ENCODE assay signal across 28 cellular contexts in genomic region chr1:92937731-92938130, GRCh38.
"Had no signal": no experiment of that assay in that cellular context is flagged by ENCODE, and none has a peak within 500 bp of the region (broad histone marks: within the 10 kb centered on the region; RNA-seq: fewer than 3 reads in every experiment).

No MANE protein-coding gene starts in this region.

- DNase-seq: colonic mucosa; cortex of kidney; dermis blood vessel endothelial cell; dorsolateral prefrontal cortex; effector CD4-positive, alpha-beta T cell; effector CD8-positive, alpha-beta T cell; effector memory CD4-positive, alpha-beta T cell; effector memory CD8-positive, alpha-beta T cell; endodermal cell; erythroblast; esophagus squamous epithelium; foreskin fibroblast; foreskin keratinocyte; foreskin melanocyte; gastrocnemius medialis; glutamatergic neuron; head of caudate nucleus; heart left ventricle; heart right ventricle had no signal

- H3K27ac ChIP-seq: colonic mucosa, coronary artery, epithelial cell of prostate, esophagus muscularis mucosa, esophagus squamous epithelium, foreskin keratinocyte, gastrocnemius medialis, gastroesophageal sphincter, heart left ventricle, heart right ventricle had no signal

- FAIRE-seq: colon, endometrium, endothelial cell of umbilical vein, frontal cortex had no signal

- H3K27me3 ChIP-seq: colonic mucosa, dorsolateral prefrontal cortex, esophagus muscularis mucosa, esophagus squamous epithelium, foreskin keratinocyte, gastrocnemius medialis, gastroesophageal sphincter, heart left ventricle, heart right ventricle had no signal

- H3K4me3 ChIP-seq: colonic mucosa, coronary artery, dorsolateral prefrontal cortex, esophagus muscularis mucosa, esophagus squamous epithelium, gastrocnemius medialis, gastroesophageal sphincter, heart left ventricle, heart right ventricle had no signal

- H3K36me3 ChIP-seq: colonic mucosa, esophagus muscularis mucosa, esophagus squamous epithelium, gastrocnemius medialis, gastroesophageal sphincter, heart left ventricle, heart right ventricle had no signal

- H3K9me3 ChIP-seq: colonic mucosa, esophagus muscularis mucosa, esophagus squamous epithelium, gastrocnemius medialis, gastroesophageal sphincter, heart left ventricle, heart right ventricle had no signal

- ATAC-seq: effector memory CD8-positive, alpha-beta T cell; esophagus mucosa; foreskin keratinocyte; gastrocnemius medialis; gastroesophageal sphincter; heart left ventricle; heart right ventricle had no signal
